ENCODE assay signal across 8 cellular contexts in the genomic region with DNA sequence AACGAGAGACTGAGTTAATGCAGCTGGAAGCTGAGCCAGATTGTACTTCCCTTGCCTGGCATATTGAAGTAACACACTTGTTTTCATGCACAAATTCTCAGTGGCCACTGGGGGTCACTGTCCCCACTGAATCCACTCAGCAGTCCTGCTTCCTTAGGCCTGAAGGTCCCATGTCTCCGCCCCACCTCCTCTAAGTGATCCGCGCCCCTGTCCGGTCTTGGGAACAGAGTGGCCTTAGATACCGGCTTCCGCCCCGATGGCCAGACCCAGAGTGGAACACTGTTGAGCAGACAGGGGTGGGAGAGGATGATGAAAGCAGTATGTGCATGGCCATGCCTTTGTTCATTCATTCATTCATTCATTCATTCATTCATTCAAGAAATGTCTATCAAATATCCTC. TPM values are rescaled to one million over a fixed set of nuclear protein-coding genes. Genes with fewer than 3 reads are reported as not detected.
DNase-seq lines count a peak whose midpoint lies in the region; ATAC-seq, FAIRE-seq and TF ChIP-seq lines count a peak whose summit lies in the region.

No MANE protein-coding gene starts in this region.

- H3K4me1 ChIP-seq in KMS-11 (ENCODE audit: low read depth, poor library complexity, severe bottlenecking) = peaks cover 17% of the 10 kb centered on the region
- no peaks in the 10 kb centered on the region for H3K4me1 ChIP-seq in pancreas

- no peak for FAIRE-seq in pancreas (lab: Jason Lieb, UNC)

- TF ChIP-seq CTCF in GM10266 (IDR thresholded peaks at IDR 0.05; ENCODE audit: control insufficient read depth, insufficient read depth, low read depth, missing control alignments) (peak; percentile 86), KMS-11 (conservative IDR thresholded peaks at IDR 0.05; ENCODE audit: low read depth, low read length) (peak; percentile 89), pancreas (IDR thresholded peaks at IDR 0.05) (peak; percentile 60 to 78 (median 73))

- H3K4me1 Mint-ChIP-seq in activated naive CD4-positive, alpha-beta T cell treated with anti-CD3 and anti-CD28 coated beads for 36 hours (ENCODE audit: low read depth) = no peaks in the 10 kb centered on the region

- H4K20me1 ChIP-seq in KMS-11 (ENCODE audit: insufficient read depth) = no peaks in the 10 kb centered on the region

- peak; percentile 78 for DNase-seq in GM10266 (ENCODE audit: extremely low spot score)
- peak; percentile 84 for DNase-seq in RKO (ENCODE audit: low spot score)
- DNase-seq in activated naive CD4-positive, alpha-beta T cell treated with anti-CD3 and anti-CD28 coated beads for 36 hours = peak; percentile 66
- DNase-seq in head of caudate nucleus = peak; percentile 32 to 88 (median 72)
- peak; percentile 67 to 86 (median 79) for DNase-seq in pancreas

- H3K4me3 Mint-ChIP-seq in activated naive CD4-positive, alpha-beta T cell treated with anti-CD3 and anti-CD28 coated beads for 36 hours = no peak overlapping the region

- no peak overlapping the region for H3K4me3 ChIP-seq in KMS-11 (IDR thresholded peaks at IDR 0.05; ENCODE audit: insufficient read depth, low read depth, low read length)
- H3K4me3 ChIP-seq in pancreas = no peak overlapping the region

- H3K9me3 ChIP-seq in pancreas = no peaks in the 10 kb centered on the region

- H3K36me3 Mint-ChIP-seq in activated naive CD4-positive, alpha-beta T cell treated with anti-CD3 and anti-CD28 coated beads for 36 hours (ENCODE audit: low read depth) = peaks cover 19% of the 10 kb centered on the region

- H3K9ac ChIP-seq in KMS-11 = no peak overlapping the region

- ATAC-seq in pancreas (peak; percentile 86 to 98 (median 96)), HG02970 (IDR thresholded peaks at IDR 0.05; ENCODE audit: low FRiP score, unreplicated experiment) (no peak), GM19463 (IDR thresholded peaks at IDR 0.05; ENCODE audit: unreplicated experiment) (no peak)

- H3K27ac Mint-ChIP-seq in activated naive CD4-positive, alpha-beta T cell treated with anti-CD3 and anti-CD28 coated beads for 36 hours = no peak overlapping the region

- intact Hi-C loops in activated naive CD4-positive, alpha-beta T cell treated with anti-CD3 and anti-CD28 coated beads for 36 hours (cut with micrococcal nuclease) = loop anchor here (1.0 to 5.0 kb wide), 2 partner anchors 167 to 507 kb away; no protein-coding TSS in a partner anchor
- intact Hi-C loops in head of caudate nucleus (cut with DNase I) = no loop called here
- intact Hi-C loops in pancreas (cut with DNase I) = no loop called here

- CTCF ChIA-PET in activated naive CD4-positive, alpha-beta T cell treated with anti-CD3 and anti-CD28 coated beads for 36 hours (lab: Charles Lee) = interaction anchor here (0.7 to 0.9 kb wide), 2 partner anchors 18 to 35 kb away, joined by 3 to 4 read pairs; no protein-coding TSS in a partner anchor

- H3K27me3 ChIP-seq in KMS-11 (ENCODE audit: insufficient read depth, low read depth) = no peaks in the 10 kb centered on the region
- no peaks in the 10 kb centered on the region for H3K27me3 ChIP-seq in pancreas

- H3K9me3 Mint-ChIP-seq in activated naive CD4-positive, alpha-beta T cell treated with anti-CD3 and anti-CD28 coated beads for 36 hours = no peaks in the 10 kb centered on the region

- H3K79me2 ChIP-seq in KMS-11 (ENCODE audit: insufficient read depth, low read depth) = no peaks in the 10 kb centered on the region

- H2AFZ ChIP-seq in KMS-11 (ENCODE audit: low read depth) = no peak overlapping the region

- H3K4me2 ChIP-seq in KMS-11 = no peak overlapping the region; the same call in 1 of the 2 replicates

- H3K27ac ChIP-seq in KMS-11 = no peak overlapping the region
- no peak overlapping the region for H3K27ac ChIP-seq in pancreas

- H3K27me3 Mint-ChIP-seq in activated naive CD4-positive, alpha-beta T cell treated with anti-CD3 and anti-CD28 coated beads for 36 hours (ENCODE audit: low read depth) = no peaks in the 10 kb centered on the region

- no peaks in the 10 kb centered on the region for H3K36me3 ChIP-seq in KMS-11 (ENCODE audit: insufficient read depth)
- H3K36me3 ChIP-seq in pancreas = no peaks in the 10 kb centered on the region

- 2 to 6% methylated on average over 8 of the region's 8 CpGs for WGBS in pancreas, 2 donors

RNA-seq across cellular contexts. Expression of gene CHAF1B, which starts 34.8 kb away (rescaled TPM):
- 10 to 100 TPM; 30.5 to 31.9 TPM for total RNA-seq in activated naive CD4-positive, alpha-beta T cell treated with anti-CD3 and anti-CD28 coated beads for 36 hours
- 1 to 10 TPM; 1.5 to 3.3 (median 3.1) TPM for total RNA-seq in pancreas
- polyA plus RNA-seq in pancreas = 1 to 10 TPM; 2.2 to 4.6 TPM

RNA-seq across cellular contexts. Expression of gene CLDN14, which starts 59.9 kb away (rescaled TPM):
- total RNA-seq in activated naive CD4-positive, alpha-beta T cell treated with anti-CD3 and anti-CD28 coated beads for 36 hours = not detected
- total RNA-seq in pancreas = 1 to 10 TPM in 2 of 6 donors, under 1 TPM in 4; 0.38 to 1.8 (median 0.57) TPM
- 1 to 10 TPM; 1.9 to 3.3 TPM for polyA plus RNA-seq in pancreas

Comparison
In these comparisons a context has a peak if more than half of its experiments do, and no peak if none do; other contexts are left out.
1. ATAC-seq: peak in pancreas (4 of 4); none in HG02970 (single experiment) and GM19463 (single experiment).
2. RNA of gene CHAF1B, which starts 34.8 kb away (total RNA-seq): 30.5 to 31.9 TPM in activated naive CD4-positive, alpha-beta T cell treated with anti-CD3 and anti-CD28 coated beads for 36 hours; 1.5 to 3.3 TPM in pancreas; every median in the first group is over 4 times any median in the second.
3. Peak in every context shown above with its lines, with median percentiles within 50 percentile points of each other: DNase-seq and CTCF ChIP-seq.